Comparison of ENCODE assay signal across 12 cellular contexts in genomic region chr5:171927345-171927941, GRCh38.
DNase-seq lines count a peak whose midpoint lies in the region; ATAC-seq and TF ChIP-seq lines count a peak whose summit lies in the region.
"Had no signal": no experiment of that assay in that cellular context is flagged by ENCODE, and none has a peak within 500 bp of the region (broad histone marks: within the 10 kb centered on the region; RNA-seq: fewer than 3 reads in every experiment).

No MANE protein-coding gene starts in this region.

- ATAC-seq in HG03460 (IDR thresholded peaks at IDR 0.05; ENCODE audit: unreplicated experiment) (no peak), HG03175 (IDR thresholded peaks at IDR 0.05; ENCODE audit: unreplicated experiment) (no peak)
- ATAC-seq: mucosa of descending colon had no signal

- intact Hi-C loops in mammary epithelial cell (cut with micrococcal nuclease) (no loop called here), posterior cingulate gyrus (cut with DNase I) (no loop called here)

- BruUV-seq in mammary epithelial cell (replicated peaks; lab: Mats Ljungman, UMichigan): no TSS peak

- CTCF ChIA-PET in mammary epithelial cell (lab: Charles Lee; ENCODE audit: low non-redundant PET): no interaction called here

- no peaks in the 10 kb centered on the region for H3K9me2 ChIP-seq in neural cell (ENCODE audit: insufficient read depth, low read length)

- no peaks in the 10 kb centered on the region for H3K27me3 ChIP-seq in mammary epithelial cell (ENCODE audit: insufficient read depth, low read length)
- H3K27me3 ChIP-seq in neural cell (ENCODE audit: insufficient read depth, low read depth, low read length): no peaks in the 10 kb centered on the region

- H3K27ac ChIP-seq in mammary epithelial cell (ENCODE audit: insufficient read depth, low read depth, low read length) (no peak overlapping the region), neural cell (ENCODE audit: low read length) (no peak overlapping the region)
- H3K27ac ChIP-seq: KMS-11 had no signal

- no peak overlapping the region for H3K4me3 ChIP-seq in mammary epithelial cell (replicated peaks in 1 of 3; ENCODE audit: insufficient read depth in 1 of 3, low read depth in 2 of 3, low read length in 3 of 3)
- no peak overlapping the region for H3K4me3 ChIP-seq in neural cell (ENCODE audit: low read length)
- H3K4me3 ChIP-seq: mucosa of descending colon had no signal

- no peaks in the 10 kb centered on the region for H3F3A ChIP-seq in neural cell (ENCODE audit: insufficient read depth, low read length, poor library complexity, severe bottlenecking)

- dilution Hi-C loops in mammary epithelial cell (cut with HindIII; ENCODE audit: low sequenced_read_pairs): no loop called here

- H3K4me2 ChIP-seq in mammary epithelial cell (ENCODE audit: insufficient read depth, low read depth, low read length): no peak overlapping the region
- H3K4me2 ChIP-seq in neural cell (ENCODE audit: low read length): no peak overlapping the region
- H3K4me2 ChIP-seq: KMS-11 had no signal

- 98% methylated on average over 3 of the region's 3 CpGs for WGBS in mammary epithelial cell (ENCODE audit: low coverage, missing lambda C conversion rate)

- H2AFZ ChIP-seq in mammary epithelial cell (ENCODE audit: low read depth, low read length): no peak overlapping the region
- H2AFZ ChIP-seq in neural cell (ENCODE audit: low read depth, low read length): no peak overlapping the region

- no peak for TF ChIP-seq RAD21 in neural cell (conservative IDR thresholded peaks at IDR 0.05)

- H3K79me2 ChIP-seq in mammary epithelial cell (ENCODE audit: insufficient read depth, low read length) (peaks cover 89% of the 10 kb centered on the region), neural cell (replicated peaks; ENCODE audit: insufficient read depth, low read length) (peaks cover 39% of the 10 kb centered on the region)

- H3K9me3 ChIP-seq in mammary epithelial cell (replicated peaks; ENCODE audit: insufficient read depth, low read length): no peaks in the 10 kb centered on the region
- no peaks in the 10 kb centered on the region for H3K9me3 ChIP-seq in neural cell (ENCODE audit: low read length)
- H3K9me3 ChIP-seq: mucosa of descending colon had no signal

- no peak for TF ChIP-seq EP300 in neural cell (conservative IDR thresholded peaks at IDR 0.05; ENCODE audit: poor library complexity, severe bottlenecking)

- peak; percentile 32; the same call in 1 of the 2 replicates for TF ChIP-seq CTCF in LNCAP (IDR thresholded peaks at IDR 0.05)
- TF ChIP-seq CTCF in mammary epithelial cell (conservative IDR thresholded peaks at IDR 0.05 in 1 of 2, IDR thresholded peaks at IDR 0.05 in 1 of 2; ENCODE audit: extremely low read depth in 1 of 2, insufficient read depth in 1 of 2, low read depth in 1 of 2, low read length in 2 of 2): peak; percentile 44 to 55
- peak; percentile 14 for TF ChIP-seq CTCF in neural cell (IDR thresholded peaks at IDR 0.05; ENCODE audit: poor library complexity, severe bottlenecking)

- H3K9ac ChIP-seq in mammary epithelial cell (ENCODE audit: insufficient read depth, low read length): no peak overlapping the region
- H3K9ac ChIP-seq in neural cell (ENCODE audit: low read length): no peak overlapping the region
- H3K9ac ChIP-seq: KMS-11 had no signal

- H3K4me1 ChIP-seq in mammary epithelial cell (ENCODE audit: insufficient read depth, low read length): peaks cover 11% of the 10 kb centered on the region

- in situ Hi-C loops in mammary epithelial cell (cut with MboI; ENCODE audit: low sequenced_read_pairs in 2 of 2): no loop called here

- H3K36me3 ChIP-seq in mammary epithelial cell (ENCODE audit: insufficient read depth, low read length): no peaks in the 10 kb centered on the region
- no peaks in the 10 kb centered on the region for H3K36me3 ChIP-seq in neural cell (ENCODE audit: insufficient read depth, low read length)

- peak; percentile 39 for DNase-seq in ELR (ENCODE audit: low read depth)
- DNase-seq in mammary epithelial cell: no peak
- no peak for DNase-seq in EL
- no peak for DNase-seq in posterior cingulate gyrus
- DNase-seq: head of caudate nucleus, mucosa of descending colon, NCI-H345 had no signal

- H4K20me1 ChIP-seq in mammary epithelial cell (ENCODE audit: insufficient read depth, low read length): no peaks in the 10 kb centered on the region
- no peaks in the 10 kb centered on the region for H4K20me1 ChIP-seq in neural cell (ENCODE audit: insufficient read depth)

TF ChIP-seq in neural cell, 6 proteins besides CTCF, POLR2A, EP300 and RAD21:
- no peak for TF ChIP-seq EZH2 (IDR thresholded peaks at IDR 0.05; ENCODE audit: borderline replicate concordance, insufficient read depth, low read length, poor library complexity, severe bottlenecking)
- no peak for TF ChIP-seq SMC3 (conservative IDR thresholded peaks at IDR 0.05; ENCODE audit: poor library complexity)
- TF ChIP-seq TAF1 (IDR thresholded peaks at IDR 0.05; ENCODE audit: low read depth): no peak
- no peak for TF ChIP-seq REST (IDR thresholded peaks at IDR 0.05; ENCODE audit: borderline replicate concordance)
- no peak for TF ChIP-seq MXI1 (conservative IDR thresholded peaks at IDR 0.05; ENCODE audit: poor library complexity, severe bottlenecking)
- no peak for TF ChIP-seq POLR2AphosphoS5 (IDR thresholded peaks at IDR 0.05)
